8 cellular contexts compared by ENCODE assay signal in genomic region chr3:122533931-122534334, GRCh38. TPM values are rescaled to one million over a fixed set of nuclear protein-coding genes. Genes with fewer than 3 reads are reported as not detected.
DNase-seq lines count a peak whose midpoint lies in the region; ATAC-seq and TF ChIP-seq lines count a peak whose summit lies in the region.

No MANE protein-coding gene starts in this region.

- H3K27ac ChIP-seq in CD8-positive, alpha-beta T cell (ENCODE audit: low read depth, low read length), result no peak overlapping the region
- no peak overlapping the region for H3K27ac ChIP-seq in tibial artery

- peaks cover under 1% of the 10 kb centered on the region for H3K4me1 Mint-ChIP-seq in CD8-positive, alpha-beta T cell (ENCODE audit: low read depth)
- H3K4me1 Mint-ChIP-seq in T-helper 2 cell treated with Interferon-gamma antibody and Interleukin-4, amounts not matched to agents 5 μg/mL and 100 μg/mL, for 36 hours (ENCODE audit: low read depth), result peaks cover 24% of the 10 kb centered on the region

- POLR2A ChIA-PET in CD8-positive, alpha-beta T cell (lab: Charles Lee), result no interaction called here

- H3K27me3 ChIP-seq in CD8-positive, alpha-beta T cell (ENCODE audit: insufficient read depth, low read length), result no peaks in the 10 kb centered on the region
- no peaks in the 10 kb centered on the region for H3K27me3 ChIP-seq in tibial artery

- H3K36me3 ChIP-seq in CD8-positive, alpha-beta T cell (ENCODE audit: insufficient read depth, low read length), result peaks cover 36% of the 10 kb centered on the region
- H3K36me3 ChIP-seq in tibial artery, result peaks cover 60 to 72% (median 63%) of the 10 kb centered on the region in 3 donors

- DNase-seq in CD8-positive, alpha-beta T cell, result no peak
- peak; percentile 75 for DNase-seq in T-helper 2 cell treated with Interferon-gamma antibody and Interleukin-4, amounts not matched to agents 5 μg/mL and 100 μg/mL, for 36 hours (ENCODE audit: low spot score)
- DNase-seq in fibroblast of the conjunctiva (ENCODE audit: low read depth), result peak; percentile 24
- no peak for DNase-seq in Right ventricle myocardium inferior (ENCODE audit: missing footprints)
- DNase-seq in middle frontal gyrus (ENCODE audit: extremely low spot score, low spot score), result no peak
- no peak for DNase-seq in tibial artery

- no peak overlapping the region for H3K4me3 Mint-ChIP-seq in CD8-positive, alpha-beta T cell
- H3K4me3 Mint-ChIP-seq in T-helper 2 cell treated with Interferon-gamma antibody and Interleukin-4, amounts not matched to agents 5 μg/mL and 100 μg/mL, for 36 hours, result peak overlapping the region; percentile 5

- CTCF ChIA-PET in CD8-positive, alpha-beta T cell (lab: Charles Lee), result interaction anchor here (1.6 kb wide), 1 partner anchor 146 kb away, joined by 3 read pairs; no protein-coding TSS in a partner anchor

- H3K9me3 Mint-ChIP-seq in CD8-positive, alpha-beta T cell, result no peaks in the 10 kb centered on the region
- no peaks in the 10 kb centered on the region for H3K9me3 Mint-ChIP-seq in T-helper 2 cell treated with Interferon-gamma antibody and Interleukin-4, amounts not matched to agents 5 μg/mL and 100 μg/mL, for 36 hours

- ATAC-seq in CD8-positive, alpha-beta T cell, result peak; percentile 59
- ATAC-seq in GM19455 (IDR thresholded peaks at IDR 0.05; ENCODE audit: unreplicated experiment), result peak; percentile 100
- peak; percentile 98 for ATAC-seq in HG03439 (IDR thresholded peaks at IDR 0.05; ENCODE audit: unreplicated experiment)
- ATAC-seq in Right ventricle myocardium inferior, result no peak

- H3K4me3 ChIP-seq in CD8-positive, alpha-beta T cell (ENCODE audit: low read depth, low read length), result no peak overlapping the region
- H3K4me3 ChIP-seq in tibial artery, result no peak overlapping the region

- H3K36me3 Mint-ChIP-seq in CD8-positive, alpha-beta T cell, result peaks cover 75% of the 10 kb centered on the region
- peaks cover 72% of the 10 kb centered on the region for H3K36me3 Mint-ChIP-seq in T-helper 2 cell treated with Interferon-gamma antibody and Interleukin-4, amounts not matched to agents 5 μg/mL and 100 μg/mL, for 36 hours (ENCODE audit: low read depth)

- intact Hi-C loops in CD8-positive, alpha-beta T cell (cut with DNase I, micrococcal nuclease), result no loop called here
- intact Hi-C loops in Right ventricle myocardium inferior (cut with DNase I) (no loop called here), tibial artery (cut with DNase I; ENCODE audit: low total_unique reads) (no loop called here)

- no peak overlapping the region for H3K27ac Mint-ChIP-seq in CD8-positive, alpha-beta T cell
- peak overlapping the region; percentile 78 for H3K27ac Mint-ChIP-seq in T-helper 2 cell treated with Interferon-gamma antibody and Interleukin-4, amounts not matched to agents 5 μg/mL and 100 μg/mL, for 36 hours

- no peaks in the 10 kb centered on the region for H3K4me1 ChIP-seq in CD8-positive, alpha-beta T cell (ENCODE audit: insufficient read depth, low read length)
- H3K4me1 ChIP-seq in tibial artery, result no peaks in the 10 kb centered on the region

- no peak for TF ChIP-seq CTCF in CD8-positive, alpha-beta T cell (IDR thresholded peaks at IDR 0.05)
- TF ChIP-seq CTCF in tibial artery (IDR thresholded peaks at IDR 0.05), result no peak

- H3K27me3 Mint-ChIP-seq in CD8-positive, alpha-beta T cell (ENCODE audit: low read depth), result no peaks in the 10 kb centered on the region
- no peaks in the 10 kb centered on the region for H3K27me3 Mint-ChIP-seq in T-helper 2 cell treated with Interferon-gamma antibody and Interleukin-4, amounts not matched to agents 5 μg/mL and 100 μg/mL, for 36 hours (ENCODE audit: low read depth)

- H3K9me3 ChIP-seq in CD8-positive, alpha-beta T cell (ENCODE audit: low read length), result no peaks in the 10 kb centered on the region
- H3K9me3 ChIP-seq in tibial artery, result no peaks in the 10 kb centered on the region

RNA-seq across cellular contexts. Expression of gene KPNA1, which starts 19.2 kb away (rescaled TPM):
- total RNA-seq in CD8-positive, alpha-beta T cell, result 10 to 100 TPM; 39.3 to 45.0 TPM
- total RNA-seq in Right ventricle myocardium inferior, result 71.7 TPM

RNA-seq across cellular contexts. Expression of gene PARP9, which starts 30.2 kb away (rescaled TPM):
- total RNA-seq in CD8-positive, alpha-beta T cell, result 10 to 100 TPM; 12.0 to 12.1 TPM
- 14.0 TPM for total RNA-seq in Right ventricle myocardium inferior

RNA-seq across cellular contexts. Expression of gene DTX3L, which starts 30.2 kb away (rescaled TPM):
- total RNA-seq in CD8-positive, alpha-beta T cell, result 10 to 100 TPM; 14.1 to 14.3 TPM
- total RNA-seq in Right ventricle myocardium inferior, result 14.6 TPM

RNA-seq across cellular contexts. Expression of gene PARP15, which starts 43.5 kb away (rescaled TPM):
- 10 to 100 TPM; 43.5 to 43.8 TPM for total RNA-seq in CD8-positive, alpha-beta T cell
- 0.51 TPM for total RNA-seq in Right ventricle myocardium inferior

Comparison
In these comparisons a context has a peak if more than half of its experiments do, and no peak if none do; other contexts are left out.
1. DNase-seq: peak in T-helper 2 cell treated with Interferon-gamma antibody and Interleukin-4, amounts not matched to agents 5 μg/mL and 100 μg/mL, for 36 hours (single experiment) and fibroblast of the conjunctiva (single experiment); none in CD8-positive, alpha-beta T cell (0 of 7), Right ventricle myocardium inferior (single experiment), middle frontal gyrus (single experiment) and tibial artery (0 of 2).